9 cellular contexts compared by ENCODE assay signal in genomic region chr6:10425177-10425972, GRCh38. TPM values are rescaled to one million over a fixed set of nuclear protein-coding genes. Genes with fewer than 3 reads are reported as not detected.
A peak's percentile ranks its signal among the peaks of the same experiment; 100 is the strongest.
DNase-seq lines count a peak whose midpoint lies in the region; ATAC-seq and TF ChIP-seq lines count a peak whose summit lies in the region.
"Had no signal": no experiment of that assay in that cellular context is flagged by ENCODE, and none has a peak within 500 bp of the region (broad histone marks: within the 10 kb centered on the region; RNA-seq: fewer than 3 reads in every experiment).

No MANE protein-coding gene starts in this region.

- H3K9me3 Mint-ChIP-seq in activated CD4-positive, alpha-beta T cell treated with anti-CD3 and anti-CD28 coated beads, Interleukin-2, amount 10 ng/mL, durations not matched to agents 7 days and 5 days: peaks cover 3% of the 10 kb centered on the region

- H4K8ac ChIP-seq in mesendoderm (ENCODE audit: low read depth, low read length): no peak overlapping the region

- peaks cover 2% of the 10 kb centered on the region for H3K36me3 Mint-ChIP-seq in activated CD4-positive, alpha-beta T cell treated with anti-CD3 and anti-CD28 coated beads, Interleukin-2, amount 10 ng/mL, durations not matched to agents 7 days and 5 days (ENCODE audit: low read depth)

- H2AK5ac ChIP-seq in mesendoderm (ENCODE audit: low read length): no peak overlapping the region

- no peak overlapping the region for H2BK120ac ChIP-seq in mesendoderm (ENCODE audit: low read depth, low read length)

- H4K5ac ChIP-seq in mesendoderm (ENCODE audit: low read length): no peak overlapping the region

- H3K9ac ChIP-seq in mesendoderm (ENCODE audit: low read length) (peak overlapping the region; percentile 53), subcutaneous abdominal adipose tissue (ENCODE audit: low read length in 5 of 5) (peak overlapping the region in 1 of 5 donors; percentile 50)

- peak overlapping the region; percentile 76 for H3K56ac ChIP-seq in mesendoderm (ENCODE audit: low read length)

- peak overlapping the region; percentile 38 for H3K4ac ChIP-seq in mesendoderm (ENCODE audit: low read depth, low read length)

- H2BK5ac ChIP-seq in mesendoderm (ENCODE audit: low read length): no peak overlapping the region

- H3K36me3 ChIP-seq in mesendoderm (ENCODE audit: control insufficient read depth, insufficient read depth, low read length) (no peaks in the 10 kb centered on the region), subcutaneous abdominal adipose tissue (ENCODE audit: control insufficient read depth in 5 of 5, insufficient read depth in 5 of 5, low read length in 5 of 5) (no peaks in the 10 kb centered on the region)

- H3K79me1 ChIP-seq in mesendoderm (ENCODE audit: low read length): no peaks in the 10 kb centered on the region

- H3K4me3 Mint-ChIP-seq in activated CD4-positive, alpha-beta T cell treated with anti-CD3 and anti-CD28 coated beads, Interleukin-2, amount 10 ng/mL, durations not matched to agents 7 days and 5 days: peak overlapping the region; percentile 38

- peaks cover 13% of the 10 kb centered on the region for H3K4me1 ChIP-seq in mesendoderm (ENCODE audit: control insufficient read depth, low read depth, low read length)
- H3K4me1 ChIP-seq in subcutaneous abdominal adipose tissue (ENCODE audit: control insufficient read depth in 5 of 5, insufficient read depth in 5 of 5, low read length in 5 of 5): peaks cover 0 to 26% (median 22%) of the 10 kb centered on the region in 5 donors

- H3K18ac ChIP-seq in mesendoderm (ENCODE audit: low read length): no peak overlapping the region

- H3K27ac ChIP-seq in mesendoderm (ENCODE audit: low read depth, low read length) (no peak overlapping the region), subcutaneous abdominal adipose tissue (ENCODE audit: low read depth, low read length) (no peak overlapping the region)

- peaks cover 0 to 3% (median 0%) of the 10 kb centered on the region in 5 donors for H3K9me3 ChIP-seq in subcutaneous abdominal adipose tissue (ENCODE audit: control insufficient read depth in 5 of 5, low read length in 5 of 5)

- peak overlapping the region; percentile 48 for H3K4me3 ChIP-seq in cardiac fibroblast (replicated peaks in 1 of 2; ENCODE audit: low read depth in 2 of 2, low read length in 2 of 2)
- H3K4me3 ChIP-seq in mesendoderm (ENCODE audit: low read length): peak overlapping the region; percentile 31
- peak overlapping the region; percentile 48 to 83 (median 71) for H3K4me3 ChIP-seq in subcutaneous abdominal adipose tissue (ENCODE audit: low read depth in 1 of 5, low read length in 5 of 5)

- POLR2A ChIA-PET in activated CD4-positive, alpha-beta T cell treated with anti-CD3 and anti-CD28 coated beads, Interleukin-2, amount 10 ng/mL, durations not matched to agents 7 days and 5 days (lab: Charles Lee): no interaction called here

- no peak for ATAC-seq in GM19452 (IDR thresholded peaks at IDR 0.05; ENCODE audit: unreplicated experiment)

- no peak for DNase-seq in activated CD4-positive, alpha-beta T cell treated with anti-CD3 and anti-CD28 coated beads, Interleukin-2, amount 10 ng/mL, durations not matched to agents 7 days and 5 days
- no peak for DNase-seq in activated CD4-positive, alpha-beta T cell treated with anti-CD3 and anti-CD28 coated beads, Interleukin-2, amount 50 U/mL, for 48 hours
- peak in 1 of 2 donors; percentile 7 for DNase-seq in cardiac fibroblast (ENCODE audit: low read depth in 2 of 2)
- peak; percentile 70 for DNase-seq in mesendoderm
- no peak for DNase-seq in HPDE6-E6E7 (ENCODE audit: extremely low spot score)
- no peak for DNase-seq in activated gamma-delta T cell (lab: John Stamatoyannopoulos, UW)
- DNase-seq: anterior cingulate cortex had no signal

- peak overlapping the region; percentile 16 for H3K23ac ChIP-seq in mesendoderm (ENCODE audit: low read length)

- WGBS in mesendoderm (ENCODE audit: extremely low coverage, insufficient coverage, low lambda C conversion rate): no CpG with 5 or more reads among the region's 34 CpGs

- H3K4me1 Mint-ChIP-seq in activated CD4-positive, alpha-beta T cell treated with anti-CD3 and anti-CD28 coated beads, Interleukin-2, amount 10 ng/mL, durations not matched to agents 7 days and 5 days: peaks cover 15% of the 10 kb centered on the region

- H2BK15ac ChIP-seq in mesendoderm (replicated peaks; ENCODE audit: low read depth): no peak overlapping the region

- no peak for TF ChIP-seq CTCF in cardiac fibroblast (IDR thresholded peaks at IDR 0.05; ENCODE audit: low read depth, low read length)

- peak overlapping the region; percentile 19 for H3K27ac Mint-ChIP-seq in activated CD4-positive, alpha-beta T cell treated with anti-CD3 and anti-CD28 coated beads, Interleukin-2, amount 10 ng/mL, durations not matched to agents 7 days and 5 days

- CTCF ChIA-PET in activated CD4-positive, alpha-beta T cell treated with anti-CD3 and anti-CD28 coated beads, Interleukin-2, amount 10 ng/mL, durations not matched to agents 7 days and 5 days (lab: Charles Lee): interaction anchor here (4.2 kb wide), 1 partner anchor 11 kb away, joined by 17 read pairs; the partner anchor contains the start of gene TFAP2A

- H3K4me2 ChIP-seq in mesendoderm (ENCODE audit: low read length): peak overlapping the region; percentile 98

- no peaks in the 10 kb centered on the region for H3K79me2 ChIP-seq in mesendoderm (ENCODE audit: control insufficient read depth, insufficient read depth, low read length)

- peaks cover 87% of the 10 kb centered on the region for H3K27me3 Mint-ChIP-seq in activated CD4-positive, alpha-beta T cell treated with anti-CD3 and anti-CD28 coated beads, Interleukin-2, amount 10 ng/mL, durations not matched to agents 7 days and 5 days

- H3K27me3 ChIP-seq in mesendoderm (ENCODE audit: insufficient read depth, low read length, poor library complexity) (peaks cover 42% of the 10 kb centered on the region), subcutaneous abdominal adipose tissue (ENCODE audit: control insufficient read depth in 5 of 5, insufficient read depth in 4 of 5, low read length in 5 of 5) (peaks cover 38 to 54% (median 47%) of the 10 kb centered on the region in 5 donors)

RNA-seq across cellular contexts. Expression of gene TFAP2A, which starts 10.5 kb away (rescaled TPM):
- total RNA-seq in activated CD4-positive, alpha-beta T cell treated with anti-CD3 and anti-CD28 coated beads, Interleukin-2, amount 10 ng/mL, durations not matched to agents 7 days and 5 days: not detected
- polyA plus RNA-seq in mesendoderm (2013, experiment 1 of 2): 3.0 TPM
- polyA plus RNA-seq in mesendoderm (2013, experiment 2 of 2): 2.7 TPM
